In genomic region chr2:217893440-217893839, GRCh38 we compare ENCODE assay signal across 11 cellular contexts.
"Had no signal": no experiment of that assay in that cellular context is flagged by ENCODE, and none has a peak within 500 bp of the region (broad histone marks: within the 10 kb centered on the region; RNA-seq: fewer than 3 reads in every experiment).

No MANE protein-coding gene starts in this region.

- ATAC-seq: activated T-cell treated with anti-CD3 and anti-CD28 coated beads, Interleukin-2, amount 50 U/mL, for 72 hours; natural killer cell had no signal

- DNase-seq: activated CD4-positive, alpha-beta T cell treated with anti-CD3 and anti-CD28 coated beads, Interleukin-2, amount 50 U/mL, for 48 hours; activated CD4-positive, CD25-positive, alpha-beta regulatory T cell treated with anti-CD3 and anti-CD28 coated beads, Interleukin-2, amount 50 U/mL, for 72 hours; activated gamma-delta T cell treated with Interleukin-2 at 50 U/mL for 16 hours; activated naive CD8-positive, alpha-beta T cell treated with anti-CD3 and anti-CD28 coated beads for 36 hours; activated T-cell treated with anti-CD3 and anti-CD28 coated beads, Interleukin-2, amount 50 U/mL, for 72 hours; hippocampal formation; kidney glomerular epithelial cell; natural killer cell; occipital lobe; SW 1271 had no signal

- H3K4me3 ChIP-seq: skin epidermis had no signal
